ENCODE assay signal across 6 cellular contexts in genomic region chr12:115694564-115694963, GRCh38.
"Had no signal": no experiment of that assay in that cellular context is flagged by ENCODE, and none has a peak within 500 bp of the region (broad histone marks: within the 10 kb centered on the region; RNA-seq: fewer than 3 reads in every experiment).

No MANE protein-coding gene starts in this region.

- DNase-seq: GM23248, H7, IMR-90, KG1 had no signal

- H3K4me3 ChIP-seq: GM23248, HAP-1, K562 had no signal

- H3K4me1 ChIP-seq: HAP-1 had no signal

- H3K9me3 ChIP-seq: HAP-1 had no signal

- H3K27ac ChIP-seq: GM23248 had no signal

- H3K36me3 ChIP-seq: HAP-1 had no signal
